Comparison of ENCODE assay signal across 21 cellular contexts in the genomic region with DNA sequence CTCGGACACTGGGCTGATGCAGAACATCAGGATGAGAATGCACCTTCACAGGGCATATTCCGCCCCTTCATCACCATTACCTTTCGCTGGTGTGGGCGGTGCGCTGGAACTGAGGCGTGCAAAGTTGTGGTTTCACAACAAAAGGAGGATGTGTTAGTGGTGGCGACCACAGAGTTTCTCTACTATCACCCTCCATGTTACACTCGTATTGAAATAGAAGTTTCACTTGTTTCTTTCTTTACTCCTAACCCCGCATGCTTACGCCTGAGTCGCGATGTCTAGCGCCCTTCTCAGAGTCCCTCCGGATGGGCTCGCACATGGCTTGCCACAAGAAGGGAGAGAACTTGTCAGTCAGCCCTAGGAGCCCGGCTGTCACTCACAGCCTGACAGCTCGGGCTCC.
DNase-seq lines count a peak whose midpoint lies in the region; ATAC-seq, FAIRE-seq and TF ChIP-seq lines count a peak whose summit lies in the region.
"Had no signal": no experiment of that assay in that cellular context is flagged by ENCODE, and none has a peak within 500 bp of the region (broad histone marks: within the 10 kb centered on the region; RNA-seq: fewer than 3 reads in every experiment).

No MANE protein-coding gene starts in this region.

- no peak overlapping the region for H3K4me3 ChIP-seq in A549
- H3K4me3 ChIP-seq in OCI-LY7 (ENCODE audit: low read depth, low read length, poor library complexity, severe bottlenecking): peak overlapping the region; percentile 60
- H3K4me3 ChIP-seq in neural progenitor cell: no peak overlapping the region
- H3K4me3 ChIP-seq in gastroesophageal sphincter: no peak overlapping the region
- H3K4me3 ChIP-seq: GM23248, HAP-1, K562 had no signal

- CTCF ChIA-PET in A549 (lab: Yijun Ruan, JAX) (no interaction called here), OCI-LY7 (lab: Charles Lee; ENCODE audit: unreplicated experiment) (no interaction called here)

- H3K27ac ChIP-seq in A549 (peak overlapping the region; percentile 97 to 98), H9 (ENCODE audit: insufficient read length, low read depth, low read length) (no peak overlapping the region), OCI-LY7 (ENCODE audit: low read depth, low read length, poor library complexity, severe bottlenecking) (peak overlapping the region; percentile 67), neural progenitor cell (no peak overlapping the region), gastroesophageal sphincter (no peak overlapping the region)
- H3K27ac ChIP-seq: C4-2B, GM23248 had no signal

- peaks cover 52 to 53% of the 10 kb centered on the region in 2 experiments for H3K4me1 Mint-ChIP-seq in H9
- H3K4me1 Mint-ChIP-seq in neural progenitor cell: peaks cover 59% of the 10 kb centered on the region
- H3K4me1 Mint-ChIP-seq: CD4-positive, alpha-beta memory T cell had no signal

- H3K9me3 ChIP-seq in A549 (peaks cover 13% of the 10 kb centered on the region), H9 (ENCODE audit: control insufficient read depth, low read depth, low read length) (no peaks in the 10 kb centered on the region), OCI-LY7 (ENCODE audit: low read length) (no peaks in the 10 kb centered on the region), neural progenitor cell (ENCODE audit: low read depth) (no peaks in the 10 kb centered on the region), gastroesophageal sphincter (peaks cover 0 to 8% (median 0%) of the 10 kb centered on the region in 3 donors)
- H3K9me3 ChIP-seq: HAP-1 had no signal

- no peak overlapping the region for H2AFZ ChIP-seq in H9 (ENCODE audit: low read length)
- peak overlapping the region; percentile 33; the same call in 1 of the 2 replicates for H2AFZ ChIP-seq in OCI-LY7 (ENCODE audit: low read length)
- H2AFZ ChIP-seq in neural progenitor cell (replicated peaks): no peak overlapping the region
- H2AFZ ChIP-seq: GM23248 had no signal

- no peak overlapping the region for H3K56ac ChIP-seq in H9 (ENCODE audit: insufficient read length, low read depth, low read length)

- H3K4me1 ChIP-seq in A549 (peaks cover 70% of the 10 kb centered on the region), H9 (ENCODE audit: insufficient read depth, low read length) (peaks cover 20% of the 10 kb centered on the region), OCI-LY7 (ENCODE audit: insufficient read depth, low read length, poor library complexity, severe bottlenecking) (peaks cover 23% of the 10 kb centered on the region), neural progenitor cell (peaks cover 6% of the 10 kb centered on the region), gastroesophageal sphincter (no peaks in the 10 kb centered on the region)
- H3K4me1 ChIP-seq: HAP-1 had no signal

- H3K27ac Mint-ChIP-seq in H9 (peak overlapping the region in 2 of 3 experiments; percentile 50 to 61; a peak in 1 of 7 replicates), neural progenitor cell (peak overlapping the region; percentile 95)
- H3K27ac Mint-ChIP-seq: CD4-positive, alpha-beta memory T cell had no signal

- H3K18ac ChIP-seq in H9 (ENCODE audit: insufficient read length, low read depth, low read length): no peak overlapping the region

- H3T11ph ChIP-seq in H9 (ENCODE audit: low read length): no peak overlapping the region

- H2BK120ac ChIP-seq in H9 (ENCODE audit: low read depth, low read length, poor library complexity, severe bottlenecking): no peak overlapping the region

- H4K20me1 ChIP-seq in H9 (ENCODE audit: control insufficient read depth, insufficient read depth, insufficient read length) (no peaks in the 10 kb centered on the region), OCI-LY7 (ENCODE audit: insufficient read depth, low read length) (no peaks in the 10 kb centered on the region), neural progenitor cell (ENCODE audit: low read depth) (no peaks in the 10 kb centered on the region)

- H2BK15ac ChIP-seq in H9 (ENCODE audit: low read depth, low read length): no peak overlapping the region

- no peak for TF ChIP-seq EP300 in A549 (IDR thresholded peaks at IDR 0.05)
- TF ChIP-seq EP300 in gastroesophageal sphincter (IDR thresholded peaks at IDR 0.05): no peak

- H3K27me3 ChIP-seq in H9 (ENCODE audit: insufficient read depth, low read length) (no peaks in the 10 kb centered on the region), neural progenitor cell (no peaks in the 10 kb centered on the region), gastroesophageal sphincter (no peaks in the 10 kb centered on the region)

- H3K36me3 ChIP-seq in OCI-LY7 (ENCODE audit: insufficient read depth, low read length): no peaks in the 10 kb centered on the region
- H3K36me3 ChIP-seq in neural progenitor cell: no peaks in the 10 kb centered on the region
- peaks cover 0 to 3% of the 10 kb centered on the region in 2 donors for H3K36me3 ChIP-seq in gastroesophageal sphincter

- TF ChIP-seq POLR2A in A549 (IDR thresholded peaks at IDR 0.05; ENCODE audit: low read length) (no peak), gastroesophageal sphincter (IDR thresholded peaks at IDR 0.05) (no peak)

- H3K36me3 Mint-ChIP-seq in H9 (ENCODE audit: insufficient read depth in 1 of 3, low read depth in 3 of 3): peaks cover 32 to 41% (median 35%) of the 10 kb centered on the region in 3 experiments
- H3K36me3 Mint-ChIP-seq in neural progenitor cell: peaks cover 26% of the 10 kb centered on the region
- H3K36me3 Mint-ChIP-seq: CD4-positive, alpha-beta memory T cell had no signal

- ATAC-seq in A549 (no peak), HG03095 (IDR thresholded peaks at IDR 0.05; ENCODE audit: unreplicated experiment) (no peak), gastroesophageal sphincter (no peak)
- ATAC-seq: HepG2, K562 had no signal

- no peak for FAIRE-seq in A549 (lab: Jason Lieb, UNC)
- FAIRE-seq: G401.6, GM12891, HepG2, HTR-8/SVneo, K562 had no signal

- H3K79me2 ChIP-seq in H9 (ENCODE audit: insufficient read depth, low read length): no peaks in the 10 kb centered on the region; the same call in none of the 2 replicates
- H3K79me2 ChIP-seq in OCI-LY7 (ENCODE audit: insufficient read depth, low read depth, low read length): peaks cover 7% of the 10 kb centered on the region; the same call in 1 of the 2 replicates
- no peaks in the 10 kb centered on the region for H3K79me2 ChIP-seq in neural progenitor cell (ENCODE audit: low read depth)

- no peaks in the 10 kb centered on the region for H3K23me2 ChIP-seq in H9 (ENCODE audit: insufficient read length, low read depth, low read length, poor library complexity, severe bottlenecking)

- H3K14ac ChIP-seq in H9 (ENCODE audit: insufficient read depth, low read length): no peak overlapping the region; the same call in 1 of the 2 replicates

- POLR2A ChIA-PET in A549 (lab: Yijun Ruan, JAX) (no interaction called here), OCI-LY7 (lab: Charles Lee) (no interaction called here)

- H2BK20ac ChIP-seq in H9 (ENCODE audit: low read depth, low read length, poor library complexity, severe bottlenecking): no peak overlapping the region

- intact Hi-C loops in OCI-LY7 (cut with micrococcal nuclease; ENCODE audit: unreplicated experiment): no loop called here

- no peak overlapping the region for H2BK5ac ChIP-seq in H9 (ENCODE audit: insufficient read length, low read length)

- 76% methylated on average over 17 of the region's 17 CpGs for WGBS in A549 (ENCODE audit: missing lambda C conversion rate)
- WGBS in H9 (ENCODE audit: extremely low coverage, insufficient read length, low lambda C conversion rate): no CpG with 5 or more reads among the region's 17 CpGs
- 93 to 94% methylated on average over 13 to 16 of the region's 17 CpGs for WGBS in gastroesophageal sphincter (ENCODE audit: low coverage in 1 of 2), 2 donors

- H2BK12ac ChIP-seq in H9 (ENCODE audit: insufficient read length, low read depth, low read length): no peak overlapping the region

- peak overlapping the region in 1 of 2 experiments; percentile 31; a peak in 1 of 5 replicates for H3K4me3 Mint-ChIP-seq in H9
- H3K4me3 Mint-ChIP-seq in neural progenitor cell: no peak overlapping the region
- H3K4me3 Mint-ChIP-seq: CD4-positive, alpha-beta memory T cell had no signal

- H3K9me2 ChIP-seq in OCI-LY7 (ENCODE audit: insufficient read depth, low read length): no peaks in the 10 kb centered on the region

- no peak overlapping the region for H3K4ac ChIP-seq in H9 (ENCODE audit: low read depth, low read length)

- no peak overlapping the region for H3K23ac ChIP-seq in H9 (ENCODE audit: insufficient read length, low read depth, low read length)

- H3K9me3 Mint-ChIP-seq in H9: peaks cover 14 to 26% of the 10 kb centered on the region in 2 experiments
- H3K9me3 Mint-ChIP-seq in neural progenitor cell: peaks cover 48% of the 10 kb centered on the region

- H3K27me3 Mint-ChIP-seq in H9 (ENCODE audit: low read depth) (no peaks in the 10 kb centered on the region), neural progenitor cell (ENCODE audit: insufficient read depth, low read depth) (peaks cover 10% of the 10 kb centered on the region)

- TF ChIP-seq RAD21 in A549 (conservative IDR thresholded peaks at IDR 0.05 in 1 of 2, IDR thresholded peaks at IDR 0.05 in 1 of 2): no peak

- TF ChIP-seq CTCF in A549 (IDR thresholded peaks at IDR 0.05) (no peak), H9 (conservative IDR thresholded peaks at IDR 0.05) (no peak), OCI-LY7 (conservative IDR thresholded peaks at IDR 0.05; ENCODE audit: low read length) (no peak), neural progenitor cell (IDR thresholded peaks at IDR 0.05) (no peak), gastroesophageal sphincter (IDR thresholded peaks at IDR 0.05) (no peak)

- no peak overlapping the region for H4K91ac ChIP-seq in H9 (ENCODE audit: insufficient read length, low read depth, low read length)

- no peak overlapping the region for H3K9ac ChIP-seq in H9 (ENCODE audit: extremely low read depth, insufficient read length, low read length)
- no peak overlapping the region for H3K9ac ChIP-seq in neural progenitor cell
- H3K9ac ChIP-seq: GM23248 had no signal

- DNase-seq in A549 (ENCODE audit: low read depth in 1 of 2, low spot score in 1 of 2): no peak
- DNase-seq in H9: no peak
- DNase-seq in OCI-LY7 (ENCODE audit: low spot score): peak; percentile 57
- no peak for DNase-seq in neural progenitor cell (ENCODE audit: low spot score)
- no peak for DNase-seq in NOMO-1 (lab: John Stamatoyannopoulos, UW; ENCODE audit: unreplicated experiment in 2 of 2)
- DNase-seq: 8988T; ACHN; CD4-positive, alpha-beta memory T cell; DMS153; DMS79 treated with DMSO at 0.1 percent for 48 hours; EL; GM23248 had no signal

- no peak overlapping the region for H4K8ac ChIP-seq in H9 (replicated peaks; ENCODE audit: insufficient read length, low read depth, low read length)

- no peak overlapping the region for H2AK5ac ChIP-seq in H9 (ENCODE audit: insufficient read length, low read length)

- H3K4me2 ChIP-seq in A549 (no peak overlapping the region; the same call in 2 of the 3 replicates), H9 (ENCODE audit: insufficient read depth, insufficient read length, low read length) (no peak overlapping the region), OCI-LY7 (ENCODE audit: low read length) (peak overlapping the region; percentile 75), neural progenitor cell (no peak overlapping the region)

- peaks cover 2% of the 10 kb centered on the region for H3K79me1 ChIP-seq in H9 (ENCODE audit: insufficient read depth, low read depth, low read length, poor library complexity, severe bottlenecking)

- H4K5ac ChIP-seq in H9 (ENCODE audit: insufficient read length, low read depth, low read length): no peak overlapping the region

- no peaks in the 10 kb centered on the region for H3F3A ChIP-seq in neural progenitor cell (ENCODE audit: low read depth)

- no TSS peak for BruUV-seq in OCI-LY7 (replicated peaks; lab: Mats Ljungman, UMichigan)

Comparison
In these comparisons a context has a peak if more than half of its experiments do, and no peak if none do; other contexts are left out.
1. H3K27ac ChIP-seq: peak in A549 (2 of 2) and OCI-LY7 (single experiment); none in H9 (single experiment), neural progenitor cell (single experiment) and gastroesophageal sphincter (0 of 4).